Comparison of ENCODE assay signal across 8 cellular contexts in genomic region chr12:56722832-56723231, GRCh38. TPM values are rescaled to one million over a fixed set of nuclear protein-coding genes. Genes with fewer than 3 reads are reported as not detected.
DNase-seq lines count a peak whose midpoint lies in the region; ATAC-seq and TF ChIP-seq lines count a peak whose summit lies in the region.

No MANE protein-coding gene starts in this region.

- POLR2A ChIA-PET in CD8-positive, alpha-beta T cell (lab: Charles Lee): interaction anchor here (1.9 kb wide), 1 partner anchor 34 kb away, joined by 11 read pairs; the partner anchor contains the start of gene PTGES3

- peak overlapping the region; percentile 96 for H3K27ac Mint-ChIP-seq in CD8-positive, alpha-beta T cell
- peak overlapping the region; percentile 78 to 97 for H3K27ac Mint-ChIP-seq in effector memory CD8-positive, alpha-beta T cell

- CTCF ChIA-PET in CD8-positive, alpha-beta T cell (lab: Charles Lee): no interaction called here

- H3K36me3 Mint-ChIP-seq in CD8-positive, alpha-beta T cell: peaks cover 66% of the 10 kb centered on the region
- peaks cover 22% of the 10 kb centered on the region for H3K36me3 Mint-ChIP-seq in effector memory CD8-positive, alpha-beta T cell (ENCODE audit: insufficient read depth)

- H3K27me3 Mint-ChIP-seq in CD8-positive, alpha-beta T cell (ENCODE audit: low read depth): no peaks in the 10 kb centered on the region
- no peaks in the 10 kb centered on the region for H3K27me3 Mint-ChIP-seq in effector memory CD8-positive, alpha-beta T cell

- TF ChIP-seq EP300 in neural cell (conservative IDR thresholded peaks at IDR 0.05; ENCODE audit: poor library complexity, severe bottlenecking): no peak

- H4K20me1 ChIP-seq in MM.1S (ENCODE audit: insufficient read depth, low read length) (peaks cover 42% of the 10 kb centered on the region), neural cell (ENCODE audit: insufficient read depth) (no peaks in the 10 kb centered on the region)

- peaks cover 32% of the 10 kb centered on the region for H3K36me3 ChIP-seq in CD8-positive, alpha-beta T cell (ENCODE audit: insufficient read depth, low read length)
- H3K36me3 ChIP-seq in MM.1S (replicated peaks; ENCODE audit: insufficient read depth, low read length): no peaks in the 10 kb centered on the region; the same call in 1 of the 2 replicates
- H3K36me3 ChIP-seq in neural cell (ENCODE audit: insufficient read depth, low read length): no peaks in the 10 kb centered on the region

- peaks cover 66% of the 10 kb centered on the region for H3K4me1 ChIP-seq in CD8-positive, alpha-beta T cell (ENCODE audit: insufficient read depth, low read length)
- H3K4me1 ChIP-seq in MM.1S (ENCODE audit: low read length): peaks cover 51% of the 10 kb centered on the region

- H3K4me3 Mint-ChIP-seq in CD8-positive, alpha-beta T cell: peak overlapping the region; percentile 99
- peak overlapping the region; percentile 97 to 98 for H3K4me3 Mint-ChIP-seq in effector memory CD8-positive, alpha-beta T cell

- intact Hi-C loops in CD8-positive, alpha-beta T cell (cut with DNase I, micrococcal nuclease): loop anchor here (5.0 to 10.0 kb wide), 2 partner anchors 678 to 981 kb away; partner anchors contain the start of genes GDF11 (in 1 of the 2) and RPS26 (in 1 of the 2)

- peak overlapping the region; percentile 13 for H3K4me3 ChIP-seq in CD8-positive, alpha-beta T cell (ENCODE audit: low read depth, low read length)
- peak overlapping the region; percentile 91 for H3K4me3 ChIP-seq in MM.1S (ENCODE audit: low read length)
- peak overlapping the region; percentile 75 for H3K4me3 ChIP-seq in neural cell (ENCODE audit: low read length)

- no peaks in the 10 kb centered on the region for H3K27me3 ChIP-seq in CD8-positive, alpha-beta T cell (ENCODE audit: insufficient read depth, low read length)
- H3K27me3 ChIP-seq in MM.1S (replicated peaks; ENCODE audit: insufficient read depth, low read length): no peaks in the 10 kb centered on the region
- no peaks in the 10 kb centered on the region for H3K27me3 ChIP-seq in neural cell (ENCODE audit: insufficient read depth, low read depth, low read length)

- H3K9me2 ChIP-seq in MM.1S (replicated peaks; ENCODE audit: insufficient read depth, low read length): no peaks in the 10 kb centered on the region
- no peaks in the 10 kb centered on the region for H3K9me2 ChIP-seq in neural cell (ENCODE audit: insufficient read depth, low read length)

- no peaks in the 10 kb centered on the region for H3K9me3 Mint-ChIP-seq in CD8-positive, alpha-beta T cell
- H3K9me3 Mint-ChIP-seq in effector memory CD8-positive, alpha-beta T cell: no peaks in the 10 kb centered on the region

- H2AFZ ChIP-seq in MM.1S (ENCODE audit: low read length) (no peak overlapping the region), neural cell (ENCODE audit: low read depth, low read length) (no peak overlapping the region)

- H3K9me3 ChIP-seq in CD8-positive, alpha-beta T cell (ENCODE audit: low read length): no peaks in the 10 kb centered on the region
- H3K9me3 ChIP-seq in MM.1S (replicated peaks; ENCODE audit: insufficient read depth, low read length) (no peaks in the 10 kb centered on the region), neural cell (ENCODE audit: low read length) (no peaks in the 10 kb centered on the region)

- no peak for ATAC-seq in CD8-positive, alpha-beta T cell
- ATAC-seq in effector memory CD8-positive, alpha-beta T cell (replicated peaks): no peak
- no peak for ATAC-seq in GM18870 (IDR thresholded peaks at IDR 0.05; ENCODE audit: unreplicated experiment)

- H3K9ac ChIP-seq in MM.1S (ENCODE audit: low read length): peak overlapping the region; percentile 96; the same call in 1 of the 2 replicates
- no peak overlapping the region for H3K9ac ChIP-seq in neural cell (ENCODE audit: low read length)

- H3F3A ChIP-seq in MM.1S (ENCODE audit: insufficient read depth, low read length): peaks cover 65% of the 10 kb centered on the region
- H3F3A ChIP-seq in neural cell (ENCODE audit: insufficient read depth, low read length, poor library complexity, severe bottlenecking): no peaks in the 10 kb centered on the region

- TF ChIP-seq RAD21 in neural cell (conservative IDR thresholded peaks at IDR 0.05): no peak

- TF ChIP-seq CTCF in CD8-positive, alpha-beta T cell (IDR thresholded peaks at IDR 0.05): no peak
- TF ChIP-seq CTCF in MM.1S (IDR thresholded peaks at IDR 0.05; ENCODE audit: low read length) (no peak), neural cell (IDR thresholded peaks at IDR 0.05; ENCODE audit: poor library complexity, severe bottlenecking) (no peak), GM20000 (IDR thresholded peaks at IDR 0.05; ENCODE audit: extremely low read depth, missing control alignments) (no peak)

- peak overlapping the region; percentile 62 for H3K4me2 ChIP-seq in MM.1S (ENCODE audit: low read depth, low read length)
- H3K4me2 ChIP-seq in neural cell (ENCODE audit: low read length): peak overlapping the region; percentile 88

- no peak for DNase-seq in CD8-positive, alpha-beta T cell
- DNase-seq in MM.1S (no peak), SKM-1 (lab: John Stamatoyannopoulos, UW; ENCODE audit: unreplicated experiment) (no peak), GM20000 (ENCODE audit: low spot score) (no peak)
- DNase-seq in effector memory CD8-positive, alpha-beta T cell: no peak
- DNase-seq in activated CD8-positive, alpha-beta memory T cell treated with anti-CD3 and anti-CD28 coated beads, Interleukin-2, amount 50 U/mL, for 48 hours: no peak

- H3K27ac ChIP-seq in CD8-positive, alpha-beta T cell (ENCODE audit: low read depth, low read length): no peak overlapping the region
- peak overlapping the region; percentile 75; the same call in 1 of the 2 replicates for H3K27ac ChIP-seq in MM.1S (ENCODE audit: low read length)
- no peak overlapping the region for H3K27ac ChIP-seq in neural cell (ENCODE audit: low read length)

- peaks cover 68% of the 10 kb centered on the region for H3K4me1 Mint-ChIP-seq in CD8-positive, alpha-beta T cell (ENCODE audit: low read depth)
- peaks cover 60 to 69% of the 10 kb centered on the region in 2 donors for H3K4me1 Mint-ChIP-seq in effector memory CD8-positive, alpha-beta T cell (ENCODE audit: low read depth in 2 of 2)

- H3K79me2 ChIP-seq in MM.1S (ENCODE audit: low read length) (peaks cover 77% of the 10 kb centered on the region), neural cell (replicated peaks; ENCODE audit: insufficient read depth, low read length) (peaks cover 61% of the 10 kb centered on the region)

TF ChIP-seq in neural cell, 6 proteins besides CTCF, POLR2A, EP300 and RAD21:
- TF ChIP-seq TAF1 (IDR thresholded peaks at IDR 0.05; ENCODE audit: low read depth) (no peak), EZH2 (IDR thresholded peaks at IDR 0.05; ENCODE audit: borderline replicate concordance, insufficient read depth, low read length, poor library complexity, severe bottlenecking) (no peak), POLR2AphosphoS5 (IDR thresholded peaks at IDR 0.05) (no peak), SMC3 (conservative IDR thresholded peaks at IDR 0.05; ENCODE audit: poor library complexity) (no peak), MXI1 (conservative IDR thresholded peaks at IDR 0.05; ENCODE audit: poor library complexity, severe bottlenecking) (no peak)
- TF ChIP-seq, protein P1, sequence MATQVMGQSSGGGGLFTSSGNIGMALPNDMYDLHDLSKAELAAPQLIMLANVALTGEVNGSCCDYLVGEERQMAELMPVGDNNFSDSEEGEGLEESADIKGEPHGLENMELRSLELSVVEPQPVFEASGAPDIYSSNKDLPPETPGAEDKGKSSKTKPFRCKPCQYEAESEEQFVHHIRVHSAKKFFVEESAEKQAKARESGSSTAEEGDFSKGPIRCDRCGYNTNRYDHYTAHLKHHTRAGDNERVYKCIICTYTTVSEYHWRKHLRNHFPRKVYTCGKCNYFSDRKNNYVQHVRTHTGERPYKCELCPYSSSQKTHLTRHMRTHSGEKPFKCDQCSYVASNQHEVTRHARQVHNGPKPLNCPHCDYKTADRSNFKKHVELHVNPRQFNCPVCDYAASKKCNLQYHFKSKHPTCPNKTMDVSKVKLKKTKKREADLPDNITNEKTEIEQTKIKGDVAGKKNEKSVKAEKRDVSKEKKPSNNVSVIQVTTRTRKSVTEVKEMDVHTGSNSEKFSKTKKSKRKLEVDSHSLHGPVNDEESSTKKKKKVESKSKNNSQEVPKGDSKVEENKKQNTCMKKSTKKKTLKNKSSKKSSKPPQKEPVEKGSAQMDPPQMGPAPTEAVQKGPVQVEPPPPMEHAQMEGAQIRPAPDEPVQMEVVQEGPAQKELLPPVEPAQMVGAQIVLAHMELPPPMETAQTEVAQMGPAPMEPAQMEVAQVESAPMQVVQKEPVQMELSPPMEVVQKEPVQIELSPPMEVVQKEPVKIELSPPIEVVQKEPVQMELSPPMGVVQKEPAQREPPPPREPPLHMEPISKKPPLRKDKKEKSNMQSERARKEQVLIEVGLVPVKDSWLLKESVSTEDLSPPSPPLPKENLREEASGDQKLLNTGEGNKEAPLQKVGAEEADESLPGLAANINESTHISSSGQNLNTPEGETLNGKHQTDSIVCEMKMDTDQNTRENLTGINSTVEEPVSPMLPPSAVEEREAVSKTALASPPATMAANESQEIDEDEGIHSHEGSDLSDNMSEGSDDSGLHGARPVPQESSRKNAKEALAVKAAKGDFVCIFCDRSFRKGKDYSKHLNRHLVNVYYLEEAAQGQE (IDR thresholded peaks at IDR 0.05; ENCODE audit: borderline replicate concordance): no peak

RNA-seq across cellular contexts. Expression of gene NACA, which starts 2.3 kb away (rescaled TPM):
- total RNA-seq in CD8-positive, alpha-beta T cell: 1,000 to 10,000 TPM; 1,373 to 1,407 TPM
- 1,595 and 1,797 TPM in 2 replicates for polyA plus RNA-seq in neural cell
- polyA minus RNA-seq in neural cell: 606 and 785 TPM in 2 replicates

RNA-seq across cellular contexts. Expression of gene PRIM1, which starts 29.3 kb away (rescaled TPM):
- 1 to 10 TPM; 5.0 to 5.8 TPM for total RNA-seq in CD8-positive, alpha-beta T cell
- 36.1 and 41.5 TPM in 2 replicates for polyA plus RNA-seq in neural cell
- 41.8 and 45.8 TPM in 2 replicates for polyA minus RNA-seq in neural cell

RNA-seq across cellular contexts. Expression of gene PTGES3, which starts 34.7 kb away (rescaled TPM):
- 100 to 1,000 TPM; 148 to 154 TPM for total RNA-seq in CD8-positive, alpha-beta T cell
- polyA plus RNA-seq in neural cell: 104 and 109 TPM in 2 replicates
- polyA minus RNA-seq in neural cell: 71.8 and 86.8 TPM in 2 replicates

RNA-seq across cellular contexts. Expression of gene HSD17B6, which starts 40.3 kb away (rescaled TPM):
- under 1 TPM in 1 of 2 experiments, not detected in 1; 0.31 TPM for total RNA-seq in CD8-positive, alpha-beta T cell
- 4.3 and 4.6 TPM in 2 replicates for polyA plus RNA-seq in neural cell
- polyA minus RNA-seq in neural cell: 0.73 and 0.81 TPM in 2 replicates

Comparison
In these comparisons a context has a peak if more than half of its experiments do, and no peak if none do; other contexts are left out.
1. H3K4me3 ChIP-seq: peak in every context shown above with its lines; median percentile 91 in MM.1S; 75 in neural cell; 13 in CD8-positive, alpha-beta T cell.